Comparison of ENCODE assay signal across 24 cellular contexts in the genomic region with DNA sequence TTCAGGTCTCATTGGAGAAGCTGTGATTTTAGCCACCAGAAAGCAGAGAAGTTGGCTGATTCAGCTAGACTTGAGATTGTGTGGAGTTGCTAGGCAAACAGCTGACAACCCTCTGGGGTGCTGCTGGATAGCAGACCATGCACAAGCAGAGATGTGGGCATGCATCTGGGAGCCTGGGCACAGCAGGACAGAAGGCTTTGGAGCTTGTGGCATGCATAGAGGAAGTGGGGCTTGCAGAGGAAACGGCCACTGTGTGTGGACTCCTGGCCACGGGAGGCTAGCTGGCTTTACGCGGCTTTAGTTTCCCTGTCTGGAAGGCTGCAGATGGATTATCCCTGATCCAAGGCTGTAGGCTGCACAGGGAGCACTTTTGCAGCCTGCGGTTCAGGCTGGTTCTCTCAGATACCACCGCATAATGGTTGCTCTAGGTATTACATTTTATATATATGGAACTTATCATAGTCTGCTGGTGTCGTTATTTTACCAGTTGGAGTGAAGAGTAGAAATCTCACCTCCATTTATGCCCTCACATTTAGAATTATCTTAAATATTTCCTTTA. TPM values are rescaled to one million over a fixed set of nuclear protein-coding genes. Genes with fewer than 3 reads are reported as not detected.
DNase-seq lines count a peak whose midpoint lies in the region; ATAC-seq, FAIRE-seq and TF ChIP-seq lines count a peak whose summit lies in the region.
"Had no signal": no experiment of that assay in that cellular context is flagged by ENCODE, and none has a peak within 500 bp of the region (broad histone marks: within the 10 kb centered on the region; RNA-seq: fewer than 3 reads in every experiment).

No MANE protein-coding gene starts in this region.

- CTCF ChIA-PET in activated CD8-positive, alpha-beta memory T cell treated with anti-CD3 and anti-CD28 coated beads, Interleukin-2, amount 10 ng/mL, durations not matched to agents 7 days and 5 days (lab: Charles Lee): interaction anchor here (3.9 kb wide), 1 partner anchor 9 kb away, joined by 15 read pairs; the partner anchor contains the start of gene ZNF831
- CTCF ChIA-PET in CD8-positive, alpha-beta memory T cell (lab: Charles Lee): interaction anchor here (1.0 to 2.9 kb wide), 5 partner anchors 8 to 51 kb away, joined by 4 to 9 read pairs (median 7); no protein-coding TSS in a partner anchor
- CTCF ChIA-PET in HepG2 (lab: Yijun Ruan, JAX; ENCODE audit: low intra/inter-chr PET ratio, low total read pairs): no interaction called here

- TF ChIP-seq CTCF in WERI-Rb-1 (IDR thresholded peaks at IDR 0.05; ENCODE audit: low read depth, low read length) (peak; percentile 32; the same call in 1 of the 2 replicates), HepG2 (CRISPR knock-in tag; IDR thresholded peaks at IDR 0.05) (no peak)

- H3K27ac ChIP-seq in CD8-positive, alpha-beta memory T cell (ENCODE audit: low read depth, low read length): no peak overlapping the region
- no peak overlapping the region for H3K27ac ChIP-seq in WERI-Rb-1
- no peak overlapping the region for H3K27ac ChIP-seq in HepG2 (ENCODE audit: extremely low read length, insufficient read depth, low read length)
- H3K27ac ChIP-seq: adrenal gland, body of pancreas, epithelial cell of prostate, Peyer's patch, tibial artery had no signal

- BruUV-seq in HepG2 (replicated peaks; lab: Mats Ljungman, UMichigan): no TSS peak

- in situ Hi-C loops in HepG2 (cut with HindIII; ENCODE audit: extremely low pct_ligation_motif_present, low pct_unique_long_range_greater_than_20kb): no loop called here

- no peak overlapping the region for H3K4me2 ChIP-seq in HepG2 (ENCODE audit: low read depth, low read length)

- intact Hi-C loops in HepG2 (cut with micrococcal nuclease; ENCODE audit: unreplicated experiment): no loop called here

- no peak for TF ChIP-seq EP300 in HepG2 (IDR thresholded peaks at IDR 0.05; ENCODE audit: low read depth in 2 of 2, low read length in 2 of 2)
- TF ChIP-seq EP300 in HepG2 (CRISPR knock-in tag; IDR thresholded peaks at IDR 0.05; ENCODE audit: borderline replicate concordance): no peak

- no peak for TF ChIP-seq POLR2A in HepG2 (IDR thresholded peaks at IDR 0.05; ENCODE audit: insufficient read depth in 1 of 2, low read depth in 2 of 2, low read length in 2 of 2)

- no peaks in the 10 kb centered on the region for H3K9me3 ChIP-seq in CD8-positive, alpha-beta memory T cell (ENCODE audit: low read length)
- H3K9me3 ChIP-seq in WERI-Rb-1 (ENCODE audit: severe bottlenecking) (peaks cover 6% of the 10 kb centered on the region), HepG2 (ENCODE audit: low read length) (no peaks in the 10 kb centered on the region)
- H3K9me3 ChIP-seq: adrenal gland, body of pancreas, Peyer's patch, tibial artery had no signal

- H3K27me3 ChIP-seq in CD8-positive, alpha-beta memory T cell (ENCODE audit: insufficient read depth, low read length, poor library complexity, severe bottlenecking): no peaks in the 10 kb centered on the region
- no peaks in the 10 kb centered on the region for H3K27me3 ChIP-seq in WERI-Rb-1 (ENCODE audit: insufficient read depth, low read depth, severe bottlenecking)
- peaks cover 0 to 21% of the 10 kb centered on the region in 2 experiments; a peak in 2 of 5 replicates for H3K27me3 ChIP-seq in HepG2 (ENCODE audit: control insufficient read depth in 1 of 2, insufficient read depth in 2 of 2, low read length in 2 of 2)
- H3K27me3 ChIP-seq: body of pancreas, Peyer's patch had no signal

- no peak overlapping the region for H2AFZ ChIP-seq in HepG2 (ENCODE audit: low read length)

- H3K27me3 Mint-ChIP-seq in activated CD8-positive, alpha-beta memory T cell treated with anti-CD3 and anti-CD28 coated beads, Interleukin-2, amount 10 ng/mL, durations not matched to agents 7 days and 5 days: no peaks in the 10 kb centered on the region
- peaks cover 0 to 2% of the 10 kb centered on the region in 2 donors for H3K27me3 Mint-ChIP-seq in CD8-positive, alpha-beta memory T cell
- H3K27me3 Mint-ChIP-seq: stimulated activated naive CD8-positive, alpha-beta T cell treated with anti-CD3 and anti-CD28 coated beads, Interleukin-15, amount 100 ng/mL, for 72 hours had no signal

- H3K4me1 ChIP-seq in CD8-positive, alpha-beta memory T cell (ENCODE audit: insufficient read depth, low read length): peaks cover 89% of the 10 kb centered on the region
- no peaks in the 10 kb centered on the region for H3K4me1 ChIP-seq in HepG2 (ENCODE audit: insufficient read depth, low read length)
- H3K4me1 ChIP-seq: adrenal gland, body of pancreas, tibial artery had no signal

- no peak for TF ChIP-seq RAD21 in HepG2 (CRISPR knock-in tag; IDR thresholded peaks at IDR 0.05)

- DNase-seq in activated CD8-positive, alpha-beta memory T cell treated with anti-CD3 and anti-CD28 coated beads, Interleukin-2, amount 10 ng/mL, durations not matched to agents 7 days and 5 days: peak; percentile 38
- no peak for DNase-seq in activated CD8-positive, alpha-beta memory T cell treated with anti-CD3 and anti-CD28 coated beads for 24 hours
- no peak for DNase-seq in CD8-positive, alpha-beta memory T cell
- DNase-seq in WERI-Rb-1 (peak; percentile 72), HepG2 (ENCODE audit: low spot score) (no peak), NOMO-1 treated with dmso at 0.1 percent for 144 hours (lab: John Stamatoyannopoulos, UW; ENCODE audit: unreplicated experiment) (no peak), OCI-M1 (lab: John Stamatoyannopoulos, UW) (no peak)
- DNase-seq: activated CD4-positive, alpha-beta T cell treated with anti-CD3 and anti-CD28 coated beads for 4 hours; activated effector memory CD4-positive, alpha-beta T cell treated with Interleukin-2 at 50 U/mL for 16 hours; adrenal gland; body of pancreas; cerebellar nuclear complex; DMS 273 treated with DMSO at 0.1 percent for 48 hours; EL; Kasumi-1; NCI-H1694 treated with DMSO at 0.1 percent for 48 hours; stimulated activated naive CD8-positive, alpha-beta T cell treated with anti-CD3 and anti-CD28 coated beads, Interleukin-15, amount 100 ng/mL, for 72 hours; T-helper 2 cell; tibial artery had no signal

- H4K20me1 ChIP-seq in HepG2 (ENCODE audit: insufficient read depth, low read length): no peaks in the 10 kb centered on the region

- no peak overlapping the region for H3K4me3 ChIP-seq in CD8-positive, alpha-beta memory T cell (ENCODE audit: low read length)
- H3K4me3 ChIP-seq in WERI-Rb-1 (ENCODE audit: low read depth, low read length): no peak overlapping the region
- H3K4me3 ChIP-seq in HepG2 (replicated peaks in 1 of 3; ENCODE audit: insufficient read depth in 1 of 3, low read depth in 2 of 3, low read length in 3 of 3): no peak overlapping the region
- H3K4me3 ChIP-seq: adrenal gland, body of pancreas, Peyer's patch, tibial artery had no signal

- H3K79me2 ChIP-seq in HepG2 (ENCODE audit: insufficient read depth, low read length): no peaks in the 10 kb centered on the region

- H3K9me3 Mint-ChIP-seq in activated CD8-positive, alpha-beta memory T cell treated with anti-CD3 and anti-CD28 coated beads, Interleukin-2, amount 10 ng/mL, durations not matched to agents 7 days and 5 days (ENCODE audit: low read depth): peaks cover 8% of the 10 kb centered on the region
- H3K9me3 Mint-ChIP-seq in CD8-positive, alpha-beta memory T cell: no peaks in the 10 kb centered on the region

- POLR2A ChIA-PET in CD8-positive, alpha-beta memory T cell (lab: Charles Lee): interaction anchor here (0.8 kb wide), 1 partner anchor 27 kb away, joined by 3 read pairs; no protein-coding TSS in a partner anchor
- POLR2A ChIA-PET in HepG2 (lab: Yijun Ruan, JAX): no interaction called here

- no peak overlapping the region for H3K9ac ChIP-seq in HepG2 (ENCODE audit: insufficient read depth, low read depth, low read length)

- WGBS in HepG2 (ENCODE audit: low lambda C conversion rate): 17% methylated on average over 3 of the region's 7 CpGs

- H3K27ac Mint-ChIP-seq in activated CD8-positive, alpha-beta memory T cell treated with anti-CD3 and anti-CD28 coated beads, Interleukin-2, amount 10 ng/mL, durations not matched to agents 7 days and 5 days: no peak overlapping the region
- peak overlapping the region; percentile 53 to 98 (median 92) for H3K27ac Mint-ChIP-seq in CD8-positive, alpha-beta memory T cell
- H3K27ac Mint-ChIP-seq: stimulated activated naive CD8-positive, alpha-beta T cell treated with anti-CD3 and anti-CD28 coated beads, Interleukin-15, amount 100 ng/mL, for 72 hours had no signal

- H3K4me3 Mint-ChIP-seq in activated CD8-positive, alpha-beta memory T cell treated with anti-CD3 and anti-CD28 coated beads, Interleukin-2, amount 10 ng/mL, durations not matched to agents 7 days and 5 days: no peak overlapping the region
- H3K4me3 Mint-ChIP-seq in CD8-positive, alpha-beta memory T cell: peak overlapping the region in 6 of 7 donors; percentile 12 to 60 (median 42)

- ATAC-seq in activated CD8-positive, alpha-beta memory T cell treated with anti-CD3 and anti-CD28 coated beads, Interleukin-2, amount 10 ng/mL, durations not matched to agents 7 days and 5 days: no peak
- ATAC-seq in HepG2 (peak; percentile 67), HG02852 (IDR thresholded peaks at IDR 0.05; ENCODE audit: unreplicated experiment) (no peak)
- ATAC-seq: body of pancreas; stimulated activated naive CD8-positive, alpha-beta T cell treated with anti-CD3 and anti-CD28 coated beads, Interleukin-15, amount 100 ng/mL, for 72 hours had no signal

- H3K4me1 Mint-ChIP-seq in activated CD8-positive, alpha-beta memory T cell treated with anti-CD3 and anti-CD28 coated beads, Interleukin-2, amount 10 ng/mL, durations not matched to agents 7 days and 5 days: peaks cover 80% of the 10 kb centered on the region
- peaks cover 96 to 100% (median 100%) of the 10 kb centered on the region in 3 donors for H3K4me1 Mint-ChIP-seq in CD8-positive, alpha-beta memory T cell

- peaks cover 54% of the 10 kb centered on the region for H3K36me3 Mint-ChIP-seq in activated CD8-positive, alpha-beta memory T cell treated with anti-CD3 and anti-CD28 coated beads, Interleukin-2, amount 10 ng/mL, durations not matched to agents 7 days and 5 days
- peaks cover 18 to 93% (median 43%) of the 10 kb centered on the region in 3 donors for H3K36me3 Mint-ChIP-seq in CD8-positive, alpha-beta memory T cell

- H3K36me3 ChIP-seq in CD8-positive, alpha-beta memory T cell (ENCODE audit: insufficient read depth, low read length): peaks cover 17% of the 10 kb centered on the region
- H3K36me3 ChIP-seq in WERI-Rb-1 (no peaks in the 10 kb centered on the region; the same call in 1 of the 2 replicates), HepG2 (replicated peaks in 1 of 2; ENCODE audit: control insufficient read depth in 1 of 2, insufficient read depth in 2 of 2, low read length in 2 of 2) (no peaks in the 10 kb centered on the region)
- H3K36me3 ChIP-seq: adrenal gland, Peyer's patch, tibial artery had no signal

- FAIRE-seq in HepG2 (lab: Jason Lieb, UNC): no peak
- FAIRE-seq: keratinocyte had no signal

RNA-seq across cellular contexts. Expression of gene ZNF831, which starts 10.4 kb away (rescaled TPM):
- 10 to 100 TPM in 1 of 2 experiments, 1 to 10 TPM in 1; 7.9 to 10.2 TPM for total RNA-seq in activated CD8-positive, alpha-beta memory T cell treated with anti-CD3 and anti-CD28 coated beads, Interleukin-2, amount 10 ng/mL, durations not matched to agents 7 days and 5 days
- total RNA-seq in CD8-positive, alpha-beta memory T cell: 1 to 10 TPM; 6.4 to 6.9 TPM
- polyA plus RNA-seq in CD8-positive, alpha-beta memory T cell: 12.1 TPM
- total RNA-seq in HepG2 (2016; rRNA removed; fragmentation: Illumina TruSeq; extraction: Trizol): not detected in 2 replicates
- total RNA-seq in HepG2 (2016; cell fraction: cytosol; rRNA removed; fragmentation: Illumina TruSeq; extraction: Trizol; ENCODE audit: low read depth): not detected in 2 replicates
- total RNA-seq in HepG2 (2016; cell fraction: insoluble cytoplasmic fraction; rRNA removed; fragmentation: Illumina TruSeq; extraction: Trizol): not detected in 2 replicates
- not detected in 2 replicates for total RNA-seq in HepG2 (2016; cell fraction: membrane; rRNA removed; fragmentation: Illumina TruSeq; extraction: Trizol)
- not detected in 2 replicates for total RNA-seq in HepG2 (2016; cell fraction: nucleus; rRNA removed; fragmentation: Illumina TruSeq; extraction: Trizol)
- polyA plus RNA-seq in HepG2 (2011; rRNA removed): not detected in 2 replicates
- not detected in 2 replicates for polyA plus RNA-seq in HepG2 (2011; cell fraction: cytosol; rRNA removed)
- not detected in 2 replicates for polyA plus RNA-seq in HepG2 (2011; cell fraction: nucleus; rRNA removed)
- not detected in 2 replicates for polyA plus RNA-seq in HepG2 (2012)
- polyA plus RNA-seq in HepG2 (2016; cell fraction: cytosol; fragmentation: Illumina TruSeq; extraction: Trizol; ENCODE audit: low read depth): not detected in 2 replicates
- not detected in 2 replicates for polyA plus RNA-seq in HepG2 (2016; cell fraction: insoluble cytoplasmic fraction; fragmentation: Illumina TruSeq; extraction: Trizol; ENCODE audit: low read depth)
- not detected in 2 replicates for polyA plus RNA-seq in HepG2 (2016; cell fraction: membrane; fragmentation: Illumina TruSeq; extraction: Trizol; ENCODE audit: low read depth)
- not detected in 2 replicates for polyA plus RNA-seq in HepG2 (2016; cell fraction: nucleus; fragmentation: Illumina TruSeq; extraction: Trizol; ENCODE audit: insufficient read depth, low read depth)
- not detected in 2 replicates for polyA minus RNA-seq in HepG2 (2011; rRNA and poly(A)+ RNA removed; ENCODE audit: low replicate concordance)
- polyA minus RNA-seq in HepG2 (2011; cell fraction: cytosol; rRNA and poly(A)+ RNA removed): not detected in 2 replicates
- not detected in 2 replicates for polyA minus RNA-seq in HepG2 (2011; cell fraction: nucleus; rRNA and poly(A)+ RNA removed)
- total RNA-seq: A172 had no signal
- polyA plus RNA-seq: keratinocyte had no signal

Comparison
In these comparisons a context has a peak if more than half of its experiments do, and no peak if none do; other contexts are left out.
1. DNase-seq: peak in activated CD8-positive, alpha-beta memory T cell treated with anti-CD3 and anti-CD28 coated beads, Interleukin-2, amount 10 ng/mL, durations not matched to agents 7 days and 5 days (single experiment) and WERI-Rb-1 (single experiment); none in activated CD8-positive, alpha-beta memory T cell treated with anti-CD3 and anti-CD28 coated beads for 24 hours (single experiment), CD8-positive, alpha-beta memory T cell (0 of 5), HepG2 (single experiment), NOMO-1 treated with dmso at 0.1 percent for 144 hours (single experiment) and OCI-M1 (single experiment).